11 cellular contexts compared by ENCODE assay signal in genomic region chr4:6493668-6494304, GRCh38. TPM values are rescaled to one million over a fixed set of nuclear protein-coding genes. Genes with fewer than 3 reads are reported as not detected.
DNase-seq lines count a peak whose midpoint lies in the region; ATAC-seq, FAIRE-seq and TF ChIP-seq lines count a peak whose summit lies in the region.
"Had no signal": no experiment of that assay in that cellular context is flagged by ENCODE, and none has a peak within 500 bp of the region (broad histone marks: within the 10 kb centered on the region; RNA-seq: fewer than 3 reads in every experiment).

No MANE protein-coding gene starts in this region.

- no peak for DNase-seq in HepG2 (ENCODE audit: low spot score)
- no peak for DNase-seq in right lobe of liver
- peak in 16 of 61 donors; percentile 27 to 76 (median 49) for DNase-seq in caudate nucleus (lab: John Stamatoyannopoulos, UW)
- peak; percentile 38 for DNase-seq in kidney tubule cell (ENCODE audit: low spot score)
- DNase-seq in NCI-H128 (lab: John Stamatoyannopoulos, UW; ENCODE audit: unreplicated experiment): no peak
- no peak for DNase-seq in midbrain (lab: John Stamatoyannopoulos, UW)
- no peak for DNase-seq in CD8-positive, alpha-beta memory T cell
- DNase-seq: C1 segment of cervical spinal cord; effector CD4-positive, alpha-beta T cell; kidney had no signal

- no peak for TF ChIP-seq RAD21 in HepG2 (CRISPR knock-in tag; IDR thresholded peaks at IDR 0.05)

- CTCF ChIA-PET in HepG2 (lab: Yijun Ruan, JAX; ENCODE audit: low intra/inter-chr PET ratio, low total read pairs): no interaction called here
- CTCF ChIA-PET in CD8-positive, alpha-beta memory T cell (lab: Charles Lee): no interaction called here

- H3K9ac ChIP-seq in HepG2 (ENCODE audit: insufficient read depth, low read depth, low read length): no peak overlapping the region

- H3K4me3 Mint-ChIP-seq in CD8-positive, alpha-beta memory T cell: no peak overlapping the region

- H3K27me3 ChIP-seq in HepG2 (ENCODE audit: control insufficient read depth in 1 of 2, insufficient read depth in 2 of 2, low read length in 2 of 2) (peaks cover 2 to 27% of the 10 kb centered on the region in 2 experiments; a peak in 4 of 5 replicates), right lobe of liver (no peaks in the 10 kb centered on the region)
- peaks cover 4% of the 10 kb centered on the region for H3K27me3 ChIP-seq in CD8-positive, alpha-beta memory T cell (ENCODE audit: insufficient read depth, low read length, poor library complexity, severe bottlenecking)

- ATAC-seq in HepG2 (no peak), right lobe of liver (no peak), HG02981 (IDR thresholded peaks at IDR 0.05; ENCODE audit: unreplicated experiment) (no peak)

- no peak for FAIRE-seq in HepG2 (lab: Jason Lieb, UNC)
- FAIRE-seq: kidney had no signal

- no peak overlapping the region for H3K4me2 ChIP-seq in HepG2 (ENCODE audit: low read depth, low read length)

- H3K27ac ChIP-seq in HepG2 (ENCODE audit: extremely low read length, insufficient read depth, low read length) (no peak overlapping the region), right lobe of liver (no peak overlapping the region), caudate nucleus (ENCODE audit: low read depth, low read length) (peak overlapping the region; percentile 89)
- H3K27ac ChIP-seq in CD8-positive, alpha-beta memory T cell (ENCODE audit: low read depth, low read length): no peak overlapping the region

- intact Hi-C loops in HepG2 (cut with micrococcal nuclease; ENCODE audit: unreplicated experiment): no loop called here
- intact Hi-C loops in right lobe of liver (cut with DNase I): no loop called here

- H3K27me3 Mint-ChIP-seq in CD8-positive, alpha-beta memory T cell: peaks cover 18 to 58% of the 10 kb centered on the region in 2 donors

- H3K9me3 ChIP-seq in HepG2 (ENCODE audit: low read length) (no peaks in the 10 kb centered on the region), right lobe of liver (no peaks in the 10 kb centered on the region)
- H3K9me3 ChIP-seq in CD8-positive, alpha-beta memory T cell (ENCODE audit: low read length): no peaks in the 10 kb centered on the region

- TF ChIP-seq EP300 in HepG2 (IDR thresholded peaks at IDR 0.05; ENCODE audit: low read depth in 2 of 2, low read length in 2 of 2) (no peak), HepG2 (CRISPR knock-in tag; IDR thresholded peaks at IDR 0.05; ENCODE audit: borderline replicate concordance) (no peak)

- H4K20me1 ChIP-seq in HepG2 (ENCODE audit: insufficient read depth, low read length): 0 out of 2 replicates have a peak, but pooled peaks cover 3% of the 10 kb centered on the region

- POLR2A ChIA-PET in HepG2 (lab: Yijun Ruan, JAX): no interaction called here
- POLR2A ChIA-PET in CD8-positive, alpha-beta memory T cell (lab: Charles Lee): no interaction called here

- no peaks in the 10 kb centered on the region for H3K4me1 ChIP-seq in HepG2 (ENCODE audit: insufficient read depth, low read length)
- no peaks in the 10 kb centered on the region for H3K4me1 ChIP-seq in right lobe of liver
- H3K4me1 ChIP-seq in CD8-positive, alpha-beta memory T cell (ENCODE audit: insufficient read depth, low read length): no peaks in the 10 kb centered on the region

- no peaks in the 10 kb centered on the region for H3K79me2 ChIP-seq in HepG2 (ENCODE audit: insufficient read depth, low read length)

- H3K36me3 Mint-ChIP-seq in CD8-positive, alpha-beta memory T cell: peaks cover 0 to 6% (median 0%) of the 10 kb centered on the region in 3 donors

- in situ Hi-C loops in HepG2 (cut with HindIII; ENCODE audit: extremely low pct_ligation_motif_present, low pct_unique_long_range_greater_than_20kb): no loop called here

- no TSS peak for BruUV-seq in HepG2 (replicated peaks; lab: Mats Ljungman, UMichigan)

- H3K4me3 ChIP-seq in HepG2 (replicated peaks in 1 of 3; ENCODE audit: insufficient read depth in 1 of 3, low read depth in 2 of 3, low read length in 3 of 3): no peak overlapping the region
- H3K4me3 ChIP-seq in right lobe of liver: no peak overlapping the region
- no peak overlapping the region for H3K4me3 ChIP-seq in CD8-positive, alpha-beta memory T cell (ENCODE audit: low read length)

- no peak overlapping the region for H3K27ac Mint-ChIP-seq in CD8-positive, alpha-beta memory T cell

- H2AFZ ChIP-seq in HepG2 (ENCODE audit: low read length): no peak overlapping the region

- whole genome bisulfite sequencing in HepG2 (ENCODE audit: low lambda C conversion rate): 17% methylated on average over 19 of the region's 22 CpGs
- WGBS in right lobe of liver (ENCODE audit: insufficient coverage, low coverage, low lambda C conversion rate, missing lambda C conversion rate): 19% methylated on average over 18 of the region's 22 CpGs

- no peaks in the 10 kb centered on the region for H3K4me1 Mint-ChIP-seq in CD8-positive, alpha-beta memory T cell

- TF ChIP-seq POLR2A in HepG2 (IDR thresholded peaks at IDR 0.05; ENCODE audit: insufficient read depth in 1 of 2, low read depth in 2 of 2, low read length in 2 of 2) (no peak), right lobe of liver (IDR thresholded peaks at IDR 0.05) (no peak)

- H3K36me3 ChIP-seq in HepG2 (replicated peaks in 1 of 2; ENCODE audit: control insufficient read depth in 1 of 2, insufficient read depth in 2 of 2, low read length in 2 of 2) (no peaks in the 10 kb centered on the region), right lobe of liver (no peaks in the 10 kb centered on the region)
- H3K36me3 ChIP-seq in CD8-positive, alpha-beta memory T cell (ENCODE audit: insufficient read depth, low read length): no peaks in the 10 kb centered on the region

- TF ChIP-seq CTCF in HepG2 (CRISPR knock-in tag; IDR thresholded peaks at IDR 0.05): no peak
- no peak for TF ChIP-seq CTCF in right lobe of liver (IDR thresholded peaks at IDR 0.05)

- H3K9me3 Mint-ChIP-seq in CD8-positive, alpha-beta memory T cell: peaks cover 0 to 6% (median 2%) of the 10 kb centered on the region in 5 donors

TF ChIP-seq in HepG2, 621 proteins besides CTCF, POLR2A, EP300 and RAD21:
- TF ChIP-seq RFX1 (IDR thresholded peaks at IDR 0.05): peak; percentile 37; the same call in 1 of the 2 replicates
- TF ChIP-seq ZNF644 (CRISPR knock-in tag; IDR thresholded peaks at IDR 0.05; ENCODE audit: low read depth): no peak

RNA-seq across cellular contexts. Expression of gene PPP2R2C, which starts 21.4 kb away (rescaled TPM):
- 0.60 and 1.2 TPM in 2 replicates for total RNA-seq in HepG2 (2016; rRNA removed; fragmentation: Illumina TruSeq; extraction: Trizol)
- total RNA-seq in HepG2 (2016; cell fraction: cytosol; rRNA removed; fragmentation: Illumina TruSeq; extraction: Trizol; ENCODE audit: low read depth): 0.18 and 0.30 TPM in 2 replicates
- total RNA-seq in HepG2 (2016; cell fraction: insoluble cytoplasmic fraction; rRNA removed; fragmentation: Illumina TruSeq; extraction: Trizol): 0.69 and 1.1 TPM in 2 replicates
- 0.83 and 1.1 TPM in 2 replicates for total RNA-seq in HepG2 (2016; cell fraction: membrane; rRNA removed; fragmentation: Illumina TruSeq; extraction: Trizol)
- 0.53 and 0.78 TPM in 2 replicates for total RNA-seq in HepG2 (2016; cell fraction: nucleus; rRNA removed; fragmentation: Illumina TruSeq; extraction: Trizol)
- 7.0 and 8.6 TPM in 2 replicates for polyA plus RNA-seq in HepG2 (2011; rRNA removed)
- 7.1 and 8.6 TPM in 2 replicates for polyA plus RNA-seq in HepG2 (2011; cell fraction: cytosol; rRNA removed)
- 5.4 and 5.9 TPM in 2 replicates for polyA plus RNA-seq in HepG2 (2011; cell fraction: nucleus; rRNA removed)
- 2.1 and 2.2 TPM in 2 replicates for polyA plus RNA-seq in HepG2 (2012)
- 0.25 and 0.43 TPM in 2 replicates for polyA plus RNA-seq in HepG2 (2016; cell fraction: cytosol; fragmentation: Illumina TruSeq; extraction: Trizol; ENCODE audit: low read depth)
- 2.3 TPM in 2 replicates for polyA plus RNA-seq in HepG2 (2016; cell fraction: insoluble cytoplasmic fraction; fragmentation: Illumina TruSeq; extraction: Trizol; ENCODE audit: low read depth)
- polyA plus RNA-seq in HepG2 (2016; cell fraction: membrane; fragmentation: Illumina TruSeq; extraction: Trizol; ENCODE audit: low read depth): 0.92 and 1.3 TPM in 2 replicates
- 2.0 and 2.3 TPM in 2 replicates for polyA plus RNA-seq in HepG2 (2016; cell fraction: nucleus; fragmentation: Illumina TruSeq; extraction: Trizol; ENCODE audit: insufficient read depth, low read depth)
- 0.07 and 17.8 TPM in 2 replicates for polyA minus RNA-seq in HepG2 (2011; rRNA and poly(A)+ RNA removed; ENCODE audit: low replicate concordance)
- polyA minus RNA-seq in HepG2 (2011; cell fraction: cytosol; rRNA and poly(A)+ RNA removed): 3.9 and 5.6 TPM in 2 replicates
- polyA minus RNA-seq in HepG2 (2011; cell fraction: nucleus; rRNA and poly(A)+ RNA removed): 6.0 and 6.7 TPM in 2 replicates
- under 1 TPM in 2 of 6 experiments, not detected in 4; 0.12 to 0.27 TPM for total RNA-seq in right lobe of liver
- total RNA-seq in CD8-positive, alpha-beta memory T cell: not detected
- not detected for polyA plus RNA-seq in CD8-positive, alpha-beta memory T cell
